ENCODE assay signal across 8 cellular contexts in the genomic region with DNA sequence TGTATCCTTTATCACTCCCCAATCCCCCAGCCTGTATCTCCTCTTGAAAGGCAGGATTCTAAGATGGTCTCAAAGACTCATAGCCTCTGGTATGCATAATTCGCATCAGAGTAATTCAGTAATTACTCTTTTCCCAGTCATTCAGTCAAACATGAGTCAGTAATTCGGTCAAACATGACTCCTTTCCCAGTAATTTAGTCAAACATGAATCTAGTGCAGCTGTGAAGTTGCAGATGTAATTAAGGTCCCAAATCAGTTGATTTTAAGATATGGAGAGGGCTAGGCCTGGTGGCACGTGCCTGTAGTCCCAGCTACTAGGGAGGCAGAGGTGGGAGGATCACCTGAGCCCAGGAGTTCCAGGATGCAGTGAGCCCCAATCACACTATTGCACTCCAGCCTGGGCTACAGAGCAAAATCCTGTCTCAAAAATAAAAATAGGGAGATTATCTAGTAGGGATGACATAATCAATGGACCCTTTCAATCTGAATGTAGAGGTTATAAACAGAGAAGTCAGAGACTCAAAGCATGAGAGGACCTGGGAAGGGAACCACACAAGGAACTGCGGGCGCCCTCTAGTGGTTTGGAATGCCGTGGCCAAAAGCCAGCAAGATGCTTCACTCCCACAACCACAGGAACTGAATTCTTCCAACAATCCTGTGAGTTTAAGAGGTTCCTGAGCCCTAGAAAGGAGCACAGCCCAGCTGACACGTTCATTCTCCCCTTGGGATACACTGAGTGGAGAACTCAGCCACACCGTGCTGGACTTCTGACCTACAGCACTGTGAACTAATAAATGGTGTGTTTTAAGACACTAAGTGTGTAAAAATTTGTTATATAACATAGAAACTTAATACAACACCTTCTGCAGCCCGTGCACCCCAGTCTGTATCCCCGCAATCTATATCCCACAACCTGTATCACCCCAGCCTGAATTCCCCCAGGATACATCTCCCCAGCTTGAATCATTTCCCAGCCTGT. TPM values are rescaled to one million over a fixed set of nuclear protein-coding genes. Genes with fewer than 3 reads are reported as not detected.
DNase-seq lines count a peak whose midpoint lies in the region; ATAC-seq and TF ChIP-seq lines count a peak whose summit lies in the region.

No MANE protein-coding gene starts in this region.

- no peaks in the 10 kb centered on the region for H3K27me3 ChIP-seq in prostate gland (replicated peaks; ENCODE audit: insufficient read depth)
- H3K27me3 ChIP-seq in uterus, result no peaks in the 10 kb centered on the region

- 38% methylated on average over 10 of the region's 10 CpGs for WGBS in prostate gland

- H3K4me3 Mint-ChIP-seq in activated naive CD4-positive, alpha-beta T cell treated with anti-CD3 and anti-CD28 coated beads, Interleukin-2, amount 10 ng/mL, durations not matched to agents 7 days and 5 days, result no peak overlapping the region

- H3K36me3 ChIP-seq in prostate gland (no peaks in the 10 kb centered on the region), uterus (no peaks in the 10 kb centered on the region)

- DNase-seq in AG10803 (ENCODE audit: low read depth) (peak; percentile 79), NCI-H128 (lab: John Stamatoyannopoulos, UW; ENCODE audit: unreplicated experiment) (peak; percentile 68), SKM-1 (lab: John Stamatoyannopoulos, UW; ENCODE audit: unreplicated experiment) (peak; percentile 8), Right ventricle myocardium inferior (ENCODE audit: missing footprints) (peak; percentile 91), prostate gland (ENCODE audit: low spot score) (peak; percentile 75), uterus (peak; percentile 86 to 87)
- peak; percentile 83 for DNase-seq in activated naive CD4-positive, alpha-beta T cell treated with anti-CD3 and anti-CD28 coated beads, Interleukin-2, amount 10 ng/mL, durations not matched to agents 7 days and 5 days

- CTCF ChIA-PET in activated naive CD4-positive, alpha-beta T cell treated with anti-CD3 and anti-CD28 coated beads, Interleukin-2, amount 10 ng/mL, durations not matched to agents 7 days and 5 days (lab: Charles Lee), result interaction anchor here (1.6 to 6.1 kb wide), 2 partner anchors 11 to 58 kb away, joined by 4 to 53 read pairs; no protein-coding TSS in a partner anchor

- no peaks in the 10 kb centered on the region for H3K9me3 Mint-ChIP-seq in activated naive CD4-positive, alpha-beta T cell treated with anti-CD3 and anti-CD28 coated beads, Interleukin-2, amount 10 ng/mL, durations not matched to agents 7 days and 5 days

- H3K36me3 Mint-ChIP-seq in activated naive CD4-positive, alpha-beta T cell treated with anti-CD3 and anti-CD28 coated beads, Interleukin-2, amount 10 ng/mL, durations not matched to agents 7 days and 5 days, result no peaks in the 10 kb centered on the region

- H3K4me3 ChIP-seq in AG10803 (ENCODE audit: low read length) (no peak overlapping the region), prostate gland (no peak overlapping the region), uterus (no peak overlapping the region)

- no peak overlapping the region for H3K27ac Mint-ChIP-seq in activated naive CD4-positive, alpha-beta T cell treated with anti-CD3 and anti-CD28 coated beads, Interleukin-2, amount 10 ng/mL, durations not matched to agents 7 days and 5 days

- H3K4me1 ChIP-seq in prostate gland (replicated peaks) (no peaks in the 10 kb centered on the region), uterus (no peaks in the 10 kb centered on the region)

- intact Hi-C loops in Right ventricle myocardium inferior (cut with DNase I), result loop anchor here (2.0 kb wide), 1 partner anchor 57 kb away; no protein-coding TSS in a partner anchor
- intact Hi-C loops in prostate gland (cut with DNase I), result loop anchor here (2.0 kb wide), 1 partner anchor 57 kb away; no protein-coding TSS in a partner anchor
- intact Hi-C loops in uterus (cut with DNase I; ENCODE audit: low total_unique reads), result no loop called here

- ATAC-seq in GM19372 (IDR thresholded peaks at IDR 0.05; ENCODE audit: low read depth, unreplicated experiment) (peak; percentile 60), Right ventricle myocardium inferior (peak; percentile 76)

- TF ChIP-seq POLR2A in prostate gland (IDR thresholded peaks at IDR 0.05), result no peak
- TF ChIP-seq POLR2A in uterus (IDR thresholded peaks at IDR 0.05), result no peak

- H3K9me3 ChIP-seq in prostate gland, result no peaks in the 10 kb centered on the region
- no peaks in the 10 kb centered on the region for H3K9me3 ChIP-seq in uterus

- peaks cover 7% of the 10 kb centered on the region for H3K4me1 Mint-ChIP-seq in activated naive CD4-positive, alpha-beta T cell treated with anti-CD3 and anti-CD28 coated beads, Interleukin-2, amount 10 ng/mL, durations not matched to agents 7 days and 5 days

- peaks cover 17% of the 10 kb centered on the region for H3K27me3 Mint-ChIP-seq in activated naive CD4-positive, alpha-beta T cell treated with anti-CD3 and anti-CD28 coated beads, Interleukin-2, amount 10 ng/mL, durations not matched to agents 7 days and 5 days

- TF ChIP-seq CTCF in AG10803 (conservative IDR thresholded peaks at IDR 0.05; ENCODE audit: low read length) (peak; percentile 76), prostate gland (IDR thresholded peaks at IDR 0.05) (peak; percentile 67 to 79 (median 70)), uterus (IDR thresholded peaks at IDR 0.05) (peak; percentile 60 to 82 (median 66))

- no peak overlapping the region for H3K27ac ChIP-seq in prostate gland
- H3K27ac ChIP-seq in uterus, result no peak overlapping the region

RNA-seq across cellular contexts. Expression of gene ARMH4, which starts 14.3 kb away (rescaled TPM):
- 5.5 TPM for total RNA-seq in Right ventricle myocardium inferior
- 10 to 100 TPM in 1 of 2 donors, 1 to 10 TPM in 1; 2.4 to 45.1 TPM for total RNA-seq in prostate gland
- total RNA-seq in uterus, result 10 to 100 TPM in 3 of 4 donors, 1 to 10 TPM in 1; 8.2 to 49.9 (median 11.2) TPM

RNA-seq across cellular contexts. Expression of gene ACTR10, which starts 33.7 kb away (rescaled TPM):
- total RNA-seq in Right ventricle myocardium inferior, result 75.5 TPM
- 100 to 1,000 TPM in 1 of 2 donors, 10 to 100 TPM in 1; 63.2 to 105 TPM for total RNA-seq in prostate gland
- 100 to 1,000 TPM in 1 of 4 donors, 10 to 100 TPM in 3; 57.4 to 203 (median 78.8) TPM for total RNA-seq in uterus

Comparison
In these comparisons a context has a peak if more than half of its experiments do, and no peak if none do; other contexts are left out.
1. DNase-seq: peak in every context shown above with its lines; median percentile 91 in Right ventricle myocardium inferior; 86 in uterus; 83 in activated naive CD4-positive, alpha-beta T cell treated with anti-CD3 and anti-CD28 coated beads, Interleukin-2, amount 10 ng/mL, durations not matched to agents 7 days and 5 days; 79 in AG10803; 75 in prostate gland; 68 in NCI-H128; 8 in SKM-1.